8 cellular contexts compared by ENCODE assay signal in the genomic region with DNA sequence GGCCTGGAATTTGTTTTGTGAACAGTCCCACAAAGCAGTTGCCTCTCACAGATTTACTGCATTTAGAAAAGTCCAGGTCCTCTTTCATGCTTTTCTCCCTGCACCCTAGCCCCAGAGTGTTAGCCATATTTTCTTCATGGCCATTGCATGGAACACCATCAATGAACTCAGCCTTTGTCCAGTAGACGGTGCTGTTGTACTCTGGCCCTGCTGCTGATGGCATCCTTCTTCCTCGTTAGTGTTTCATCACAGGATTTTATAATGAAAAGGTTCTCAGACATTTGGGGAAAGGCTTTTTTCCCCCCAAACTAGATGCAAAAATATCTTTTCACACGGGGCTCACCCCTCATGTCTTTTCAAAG.
DNase-seq lines count a peak whose midpoint lies in the region; ATAC-seq and TF ChIP-seq lines count a peak whose summit lies in the region.

No MANE protein-coding gene starts in this region.

- H3K4me3 Mint-ChIP-seq in activated CD8-positive, alpha-beta T cell treated with anti-CD3 and anti-CD28 coated beads for 36 hours: no peak overlapping the region

- H3K4me1 Mint-ChIP-seq in activated CD8-positive, alpha-beta T cell treated with anti-CD3 and anti-CD28 coated beads for 36 hours (ENCODE audit: low read depth): no peaks in the 10 kb centered on the region

- H3K27me3 Mint-ChIP-seq in activated CD8-positive, alpha-beta T cell treated with anti-CD3 and anti-CD28 coated beads for 36 hours: peaks cover 7% of the 10 kb centered on the region

- CTCF ChIA-PET in AG04449 (lab: Yijun Ruan, JAX): interaction anchor here (1.2 kb wide), 1 partner anchor 18 kb away, joined by 4 read pairs; no protein-coding TSS in a partner anchor
- CTCF ChIA-PET in activated CD8-positive, alpha-beta T cell treated with anti-CD3 and anti-CD28 coated beads for 36 hours (lab: Charles Lee): interaction anchor here (0.7 kb wide), 1 partner anchor 564 kb away, joined by 3 read pairs; no protein-coding TSS in a partner anchor

- TF ChIP-seq CTCF in AG04449 (IDR thresholded peaks at IDR 0.05; ENCODE audit: insufficient read depth, low read length, missing control alignments): peak; percentile 55
- peak; percentile 83 for TF ChIP-seq CTCF in GM12874 (IDR thresholded peaks at IDR 0.05; ENCODE audit: insufficient read depth, low read depth, low read length)
- TF ChIP-seq CTCF in activated CD8-positive, alpha-beta T cell treated with anti-CD3 and anti-CD28 coated beads for 36 hours (IDR thresholded peaks at IDR 0.05): peak; percentile 62

- H3K4me3 ChIP-seq in AG04449 (ENCODE audit: low read depth, low read length): no peak overlapping the region

- H3K9me3 Mint-ChIP-seq in activated CD8-positive, alpha-beta T cell treated with anti-CD3 and anti-CD28 coated beads for 36 hours: no peaks in the 10 kb centered on the region

- POLR2A ChIA-PET in AG04449 (lab: Yijun Ruan, JAX): no interaction called here
- POLR2A ChIA-PET in activated CD8-positive, alpha-beta T cell treated with anti-CD3 and anti-CD28 coated beads for 36 hours (lab: Charles Lee): no interaction called here

- intact Hi-C loops in activated CD8-positive, alpha-beta T cell treated with anti-CD3 and anti-CD28 coated beads for 36 hours (cut with micrococcal nuclease): loop anchor here (5.0 kb wide), 1 partner anchor 612 kb away; no protein-coding TSS in a partner anchor

- H3K27ac Mint-ChIP-seq in activated CD8-positive, alpha-beta T cell treated with anti-CD3 and anti-CD28 coated beads for 36 hours: no peak overlapping the region

- no peaks in the 10 kb centered on the region for H3K36me3 Mint-ChIP-seq in activated CD8-positive, alpha-beta T cell treated with anti-CD3 and anti-CD28 coated beads for 36 hours (ENCODE audit: low read depth)

- DNase-seq in AG04449 (ENCODE audit: low read depth, low spot score) (no peak), NCI-H510A (lab: John Stamatoyannopoulos, UW) (peak; percentile 8), foreskin melanocyte (peak; percentile 57), renal cortical epithelial cell (ENCODE audit: low read depth) (peak; percentile 37)
- peak; percentile 65 for DNase-seq in activated CD8-positive, alpha-beta T cell treated with anti-CD3 and anti-CD28 coated beads for 36 hours

- ATAC-seq in HG03175 (IDR thresholded peaks at IDR 0.05; ENCODE audit: unreplicated experiment): peak; percentile 80
- peak; percentile 62 for ATAC-seq in activated CD8-positive, alpha-beta T cell treated with anti-CD3 and anti-CD28 coated beads for 36 hours
- ATAC-seq in GM19455 (IDR thresholded peaks at IDR 0.05; ENCODE audit: unreplicated experiment): no peak
